ENCODE assay signal across 1 cellular context in genomic region chr1:31122779-31123178, GRCh38.
TF ChIP-seq lines count a peak whose summit lies in the region.

No MANE protein-coding gene starts in this region.

TF ChIP-seq in K562, 482 proteins besides CTCF, POLR2A, EP300 and RAD21:
- no peak for TF ChIP-seq KAT2B (IDR thresholded peaks at IDR 0.05; ENCODE audit: low read depth, low read length)
- no peak for TF ChIP-seq PURB (CRISPR knock-in tag; IDR thresholded peaks at IDR 0.05; ENCODE audit: low read depth)
- TF ChIP-seq ZNF583 (CRISPR knock-in tag; IDR thresholded peaks at IDR 0.05): no peak
- TF ChIP-seq REST (CRISPR knock-in tag; IDR thresholded peaks at IDR 0.05; ENCODE audit: low read depth): no peak
- no peak for TF ChIP-seq KLF13 (tag; IDR thresholded peaks at IDR 0.05; ENCODE audit: borderline replicate concordance, low read depth)
- TF ChIP-seq CBX1 (IDR thresholded peaks at IDR 0.05; ENCODE audit: low read depth): no peak
- TF ChIP-seq CEBPB (tag; IDR thresholded peaks at IDR 0.05): no peak
- no peak for TF ChIP-seq SMARCC2 (IDR thresholded peaks at IDR 0.05; ENCODE audit: low read depth)
- TF ChIP-seq EZH2 (IDR thresholded peaks at IDR 0.05; ENCODE audit: borderline replicate concordance, low read depth, low read length): no peak
- no peak for TF ChIP-seq PHTF2 (CRISPR knock-in tag; IDR thresholded peaks at IDR 0.05)
- no peak for TF ChIP-seq RAD51 (IDR thresholded peaks at IDR 0.05; ENCODE audit: borderline replicate concordance, low read depth)
- no peak for TF ChIP-seq ZNF584 (CRISPR knock-in tag; IDR thresholded peaks at IDR 0.05; ENCODE audit: low read depth)
- no peak for TF ChIP-seq ZNF551 (CRISPR knock-in tag; IDR thresholded peaks at IDR 0.05)
- TF ChIP-seq ZNF324 (CRISPR knock-in tag; IDR thresholded peaks at IDR 0.05): no peak
- no peak for TF ChIP-seq NCOA1 (IDR thresholded peaks at IDR 0.05; ENCODE audit: low read depth)
- no peak for TF ChIP-seq PHB (CRISPR knock-in tag; IDR thresholded peaks at IDR 0.05)
- no peak for TF ChIP-seq BRF1 (IDR thresholded peaks at IDR 0.05; ENCODE audit: borderline replicate concordance, extremely low read depth, insufficient read length)
- no peak for TF ChIP-seq TRIM25 (IDR thresholded peaks at IDR 0.05; ENCODE audit: borderline replicate concordance)
- TF ChIP-seq POLR2H (tag; IDR thresholded peaks at IDR 0.05; ENCODE audit: low read depth): no peak
- no peak for TF ChIP-seq NKRF (IDR thresholded peaks at IDR 0.05; ENCODE audit: borderline replicate concordance)
TF ChIP-seq in K562: peak in this region for 0.
